ENCODE assay signal across 22 cellular contexts in genomic region chr7:2068693-2069471, GRCh38.
DNase-seq lines count a peak whose midpoint lies in the region; ATAC-seq and TF ChIP-seq lines count a peak whose summit lies in the region.
"Had no signal": no experiment of that assay in that cellular context is flagged by ENCODE, and none has a peak within 500 bp of the region (broad histone marks: within the 10 kb centered on the region; RNA-seq: fewer than 3 reads in every experiment).

No MANE protein-coding gene starts in this region.

- H3K27me3 ChIP-seq in DND-41 (ENCODE audit: insufficient read depth, low read length, poor library complexity) = no peaks in the 10 kb centered on the region
- H3K27me3 ChIP-seq: ascending aorta, uterus had no signal

- POLR2A ChIA-PET in RWPE1 (lab: Yijun Ruan, JAX; ENCODE audit: low non-redundant PET) = no interaction called here

- H3K79me2 ChIP-seq in DND-41 (ENCODE audit: insufficient read depth, low read length) = peaks cover 9% of the 10 kb centered on the region

- H3K4me3 ChIP-seq in DND-41 (ENCODE audit: low read depth in 1 of 2, low read length in 2 of 2) = no peak overlapping the region
- peak overlapping the region; percentile 20 for H3K4me3 ChIP-seq in choroid plexus epithelial cell (ENCODE audit: low read depth, low read length)
- no peak overlapping the region for H3K4me3 ChIP-seq in retinal pigment epithelial cell (ENCODE audit: low read length)
- H3K4me3 ChIP-seq: ascending aorta, mucosa of descending colon, uterus had no signal

- TF ChIP-seq CTCF in DND-41 (IDR thresholded peaks at IDR 0.05; ENCODE audit: borderline replicate concordance, extremely low read depth, low read length, poor library complexity, severe bottlenecking) (peak; percentile 41), choroid plexus epithelial cell (conservative IDR thresholded peaks at IDR 0.05; ENCODE audit: low read depth, low read length) (no peak), retinal pigment epithelial cell (conservative IDR thresholded peaks at IDR 0.05; ENCODE audit: low read depth, low read length) (peak; percentile 11), mesothelial cell of epicardium (IDR thresholded peaks at IDR 0.05; ENCODE audit: unreplicated experiment) (no peak), RWPE1 (conservative IDR thresholded peaks at IDR 0.05; ENCODE audit: low read depth) (no peak)

- H3K9me3 Mint-ChIP-seq in mesothelial cell of epicardium = no peaks in the 10 kb centered on the region
- H3K9me3 Mint-ChIP-seq: activated CD8-positive, alpha-beta T cell treated with anti-CD3 and anti-CD28 coated beads for 36 hours; activated naive CD4-positive, alpha-beta T cell treated with anti-CD3 and anti-CD28 coated beads, Interleukin-2, amount 50 U/mL, for 24 hours; activated T-cell treated with anti-CD3 and anti-CD28 coated beads, Interleukin-2, amount 50 U/mL, for 4 hours; effector memory CD8-positive, alpha-beta T cell had no signal

- no peak overlapping the region for H3K27ac Mint-ChIP-seq in mesothelial cell of epicardium
- H3K27ac Mint-ChIP-seq: activated CD8-positive, alpha-beta T cell treated with anti-CD3 and anti-CD28 coated beads for 36 hours; activated naive CD4-positive, alpha-beta T cell treated with anti-CD3 and anti-CD28 coated beads, Interleukin-2, amount 50 U/mL, for 24 hours had no signal

- no peak overlapping the region for H3K4me3 Mint-ChIP-seq in mesothelial cell of epicardium
- H3K4me3 Mint-ChIP-seq: activated CD8-positive, alpha-beta T cell treated with anti-CD3 and anti-CD28 coated beads for 36 hours; activated naive CD4-positive, alpha-beta T cell treated with anti-CD3 and anti-CD28 coated beads, Interleukin-2, amount 50 U/mL, for 24 hours; activated T-cell treated with anti-CD3 and anti-CD28 coated beads, Interleukin-2, amount 50 U/mL, for 4 hours; effector memory CD8-positive, alpha-beta T cell had no signal

- no peak overlapping the region for H2AFZ ChIP-seq in DND-41 (ENCODE audit: low read depth, low read length)

- H3K36me3 Mint-ChIP-seq in mesothelial cell of epicardium = no peaks in the 10 kb centered on the region
- H3K36me3 Mint-ChIP-seq: activated naive CD4-positive, alpha-beta T cell treated with anti-CD3 and anti-CD28 coated beads, Interleukin-2, amount 50 U/mL, for 24 hours had no signal

- DNase-seq in DND-41 (no peak), choroid plexus epithelial cell (ENCODE audit: low read depth) (no peak), retinal pigment epithelial cell (ENCODE audit: low read depth) (no peak), mesothelial cell of epicardium (ENCODE audit: low spot score in 2 of 2, unreplicated experiment in 2 of 2) (no peak), RWPE1 (ENCODE audit: low spot score) (no peak), NCI-H187 treated with DMSO at 0.1 percent for 48 hours (lab: John Stamatoyannopoulos, UW) (no peak)
- no peak for DNase-seq in activated effector memory CD4-positive, alpha-beta T cell treated with Interleukin-2 at 50 U/mL for 16 hours
- DNase-seq: ACHN; activated CD8-positive, alpha-beta T cell treated with anti-CD3 and anti-CD28 coated beads for 36 hours; activated T-cell treated with anti-CD3 and anti-CD28 coated beads, Interleukin-2, amount 50 U/mL, for 4 hours; effector memory CD8-positive, alpha-beta T cell; GOT3; mucosa of descending colon; NCI-H1092; NCI-H2029 treated with DMSO at 0.1 percent for 48 hours; stimulated activated CD8-positive, alpha-beta memory T cell treated with anti-CD3 and anti-CD28 coated beads, Interleukin-4, amount 100 ng/mL, for 48 hours; T1000; uterus had no signal

- H3K9me3 ChIP-seq in DND-41 (ENCODE audit: insufficient read depth, low read length, severe bottlenecking) = no peaks in the 10 kb centered on the region
- no peaks in the 10 kb centered on the region for H3K9me3 ChIP-seq in KOPT-K1 (ENCODE audit: insufficient read depth, low read length, poor library complexity, severe bottlenecking)
- H3K9me3 ChIP-seq: ascending aorta, mucosa of descending colon, uterus had no signal

- no peak overlapping the region for H3K4me2 ChIP-seq in DND-41 (ENCODE audit: insufficient read depth, low read length)
- H3K4me2 ChIP-seq: KMS-11 had no signal

- peaks cover 5% of the 10 kb centered on the region for H3K4me1 Mint-ChIP-seq in mesothelial cell of epicardium

- no peaks in the 10 kb centered on the region for H3K27me3 Mint-ChIP-seq in mesothelial cell of epicardium (ENCODE audit: low read depth)
- H3K27me3 Mint-ChIP-seq: activated CD8-positive, alpha-beta T cell treated with anti-CD3 and anti-CD28 coated beads for 36 hours; activated naive CD4-positive, alpha-beta T cell treated with anti-CD3 and anti-CD28 coated beads, Interleukin-2, amount 50 U/mL, for 24 hours; effector memory CD8-positive, alpha-beta T cell had no signal

- ATAC-seq in DND-41 (ENCODE audit: insufficient read depth, low read depth) = no peak
- ATAC-seq: activated CD8-positive, alpha-beta T cell treated with anti-CD3 and anti-CD28 coated beads for 36 hours; activated T-cell treated with anti-CD3 and anti-CD28 coated beads, Interleukin-2, amount 50 U/mL, for 4 hours; effector memory CD8-positive, alpha-beta T cell; mucosa of descending colon had no signal

- H4K20me1 ChIP-seq in DND-41 (ENCODE audit: insufficient read depth, low read length) = no peaks in the 10 kb centered on the region

- H3K4me1 ChIP-seq in DND-41 (ENCODE audit: insufficient read depth, low read length) = peaks cover 23% of the 10 kb centered on the region
- H3K4me1 ChIP-seq: ascending aorta, uterus had no signal

- H3K36me3 ChIP-seq in DND-41 (ENCODE audit: insufficient read depth, low read length) = peaks cover 45% of the 10 kb centered on the region
- peaks cover 27% of the 10 kb centered on the region for H3K36me3 ChIP-seq in KOPT-K1 (ENCODE audit: insufficient read depth, low read length)
- H3K36me3 ChIP-seq: uterus had no signal

- no peak overlapping the region for H3K9ac ChIP-seq in DND-41 (ENCODE audit: low read depth, low read length)
- H3K9ac ChIP-seq: KMS-11 had no signal

- H3K27ac ChIP-seq in DND-41 (ENCODE audit: low read length) = no peak overlapping the region
- H3K27ac ChIP-seq in KOPT-K1 (ENCODE audit: low read depth, low read length, poor library complexity, severe bottlenecking) = peak overlapping the region; percentile 97
- no peak overlapping the region for H3K27ac ChIP-seq in RWPE1
- H3K27ac ChIP-seq: ascending aorta, KMS-11, uterus had no signal

- CTCF ChIA-PET in RWPE1 (lab: Yijun Ruan, JAX) = interaction anchor here (0.6 kb wide), 4 partner anchors 11 to 490 kb away, joined by 3 to 6 read pairs (median 4); no protein-coding TSS in a partner anchor

Comparison
In these comparisons a context has a peak if more than half of its experiments do, and no peak if none do; other contexts are left out.
1. CTCF ChIP-seq: peak in DND-41 (single experiment) and retinal pigment epithelial cell (single experiment); none in choroid plexus epithelial cell (single experiment), mesothelial cell of epicardium (single experiment) and RWPE1 (single experiment).